1 cellular context compared by ENCODE assay signal in the genomic region with DNA sequence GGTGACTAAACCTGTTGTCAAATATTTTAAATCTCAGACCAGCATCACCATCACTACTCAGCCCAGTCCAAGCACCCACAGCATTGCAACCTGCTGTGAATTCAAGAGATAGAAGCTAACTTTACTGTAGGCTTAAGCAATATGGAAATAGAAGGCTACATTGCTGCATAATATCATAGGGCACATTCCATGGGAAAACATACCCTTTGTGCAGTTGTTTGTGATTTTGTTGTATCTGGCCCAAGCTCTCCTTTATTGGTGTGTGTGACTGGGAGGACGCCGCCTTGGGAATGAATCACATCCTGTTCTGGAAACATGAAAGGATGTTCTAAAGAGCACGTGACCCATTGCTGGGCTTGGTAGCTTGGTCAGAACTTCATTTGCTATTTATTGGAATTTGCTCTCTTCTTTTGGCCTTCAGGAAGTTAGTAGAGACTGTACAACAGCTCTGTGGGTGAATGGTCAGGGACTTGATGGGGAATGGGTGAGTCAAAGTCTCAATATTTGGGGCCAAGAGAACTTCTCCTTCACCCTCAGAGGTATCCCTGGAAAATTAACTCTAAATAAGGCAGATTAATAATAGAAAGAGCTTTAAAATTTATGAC.
TF ChIP-seq lines count a peak whose summit lies in the region.

No MANE protein-coding gene starts in this region.

TF ChIP-seq in HepG2, 621 proteins besides CTCF, POLR2A, EP300 and RAD21 (continued from another document and continues in another):
- TF ChIP-seq YEATS2 (CRISPR knock-in tag; IDR thresholded peaks at IDR 0.05; ENCODE audit: borderline replicate concordance) (no peak), PHF21A (CRISPR knock-in tag; IDR thresholded peaks at IDR 0.05) (peak; percentile 80), ZFX (CRISPR knock-in tag; IDR thresholded peaks at IDR 0.05; ENCODE audit: low read depth) (peak; percentile 52; the same call in 1 of the 2 replicates), IRX3 (CRISPR knock-in tag; IDR thresholded peaks at IDR 0.05; ENCODE audit: borderline replicate concordance, low read depth) (no peak), REXO4 (CRISPR knock-in tag; IDR thresholded peaks at IDR 0.05; ENCODE audit: borderline replicate concordance) (no peak), RAD51 (IDR thresholded peaks at IDR 0.05; ENCODE audit: borderline replicate concordance) (peak; percentile 95), SAFB2 (CRISPR knock-in tag; IDR thresholded peaks at IDR 0.05; ENCODE audit: borderline replicate concordance, low read depth) (no peak), ZNF670 (CRISPR knock-in tag; IDR thresholded peaks at IDR 0.05; ENCODE audit: borderline replicate concordance) (no peak), TEAD3 (CRISPR knock-in tag; optimal IDR thresholded peaks at IDR 0.05; ENCODE audit: borderline replicate concordance) (peak; percentile 96), ZNF101 (CRISPR knock-in tag; IDR thresholded peaks at IDR 0.05; ENCODE audit: borderline replicate concordance, low read depth) (no peak), TP53 (CRISPR knock-in tag; conservative IDR thresholded peaks at IDR 0.05) (0 out of 2 replicates have a peak, but pooled peaks have one; percentile 51), ZNF720 (CRISPR knock-in tag; IDR thresholded peaks at IDR 0.05) (no peak), HHEX (CRISPR knock-in tag; IDR thresholded peaks at IDR 0.05) (peak; percentile 65; the same call in 1 of the 2 replicates), NFRKB (IDR thresholded peaks at IDR 0.05) (no peak), HCFC1 (IDR thresholded peaks at IDR 0.05; ENCODE audit: low read depth, low read length) (no peak), ATF1 (CRISPR knock-in tag; IDR thresholded peaks at IDR 0.05) (no peak; the same call in 1 of the 2 replicates), XBP1 (CRISPR knock-in tag; IDR thresholded peaks at IDR 0.05) (no peak), ZNF468 (CRISPR knock-in tag; IDR thresholded peaks at IDR 0.05) (no peak), EEA1 (CRISPR knock-in tag; IDR thresholded peaks at IDR 0.05; ENCODE audit: borderline replicate concordance) (no peak), HOXD1 (CRISPR knock-in tag; IDR thresholded peaks at IDR 0.05) (no peak), ZEB1 (IDR thresholded peaks at IDR 0.05; ENCODE audit: insufficient replicate concordance, low read depth) (peak; percentile 13)
- TF ChIP-seq, protein P1, sequence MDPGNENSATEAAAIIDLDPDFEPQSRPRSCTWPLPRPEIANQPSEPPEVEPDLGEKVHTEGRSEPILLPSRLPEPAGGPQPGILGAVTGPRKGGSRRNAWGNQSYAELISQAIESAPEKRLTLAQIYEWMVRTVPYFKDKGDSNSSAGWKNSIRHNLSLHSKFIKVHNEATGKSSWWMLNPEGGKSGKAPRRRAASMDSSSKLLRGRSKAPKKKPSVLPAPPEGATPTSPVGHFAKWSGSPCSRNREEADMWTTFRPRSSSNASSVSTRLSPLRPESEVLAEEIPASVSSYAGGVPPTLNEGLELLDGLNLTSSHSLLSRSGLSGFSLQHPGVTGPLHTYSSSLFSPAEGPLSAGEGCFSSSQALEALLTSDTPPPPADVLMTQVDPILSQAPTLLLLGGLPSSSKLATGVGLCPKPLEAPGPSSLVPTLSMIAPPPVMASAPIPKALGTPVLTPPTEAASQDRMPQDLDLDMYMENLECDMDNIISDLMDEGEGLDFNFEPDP (CRISPR knock-in tag; conservative IDR thresholded peaks at IDR 0.05), result no peak
- TF ChIP-seq, protein P2, sequence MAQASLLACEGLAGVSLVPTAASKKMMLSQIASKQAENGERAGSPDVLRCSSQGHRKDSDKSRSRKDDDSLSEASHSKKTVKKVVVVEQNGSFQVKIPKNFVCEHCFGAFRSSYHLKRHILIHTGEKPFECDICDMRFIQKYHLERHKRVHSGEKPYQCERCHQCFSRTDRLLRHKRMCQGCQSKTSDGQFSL (CRISPR knock-in tag; IDR thresholded peaks at IDR 0.05), result no peak
- TF ChIP-seq, protein P3, sequence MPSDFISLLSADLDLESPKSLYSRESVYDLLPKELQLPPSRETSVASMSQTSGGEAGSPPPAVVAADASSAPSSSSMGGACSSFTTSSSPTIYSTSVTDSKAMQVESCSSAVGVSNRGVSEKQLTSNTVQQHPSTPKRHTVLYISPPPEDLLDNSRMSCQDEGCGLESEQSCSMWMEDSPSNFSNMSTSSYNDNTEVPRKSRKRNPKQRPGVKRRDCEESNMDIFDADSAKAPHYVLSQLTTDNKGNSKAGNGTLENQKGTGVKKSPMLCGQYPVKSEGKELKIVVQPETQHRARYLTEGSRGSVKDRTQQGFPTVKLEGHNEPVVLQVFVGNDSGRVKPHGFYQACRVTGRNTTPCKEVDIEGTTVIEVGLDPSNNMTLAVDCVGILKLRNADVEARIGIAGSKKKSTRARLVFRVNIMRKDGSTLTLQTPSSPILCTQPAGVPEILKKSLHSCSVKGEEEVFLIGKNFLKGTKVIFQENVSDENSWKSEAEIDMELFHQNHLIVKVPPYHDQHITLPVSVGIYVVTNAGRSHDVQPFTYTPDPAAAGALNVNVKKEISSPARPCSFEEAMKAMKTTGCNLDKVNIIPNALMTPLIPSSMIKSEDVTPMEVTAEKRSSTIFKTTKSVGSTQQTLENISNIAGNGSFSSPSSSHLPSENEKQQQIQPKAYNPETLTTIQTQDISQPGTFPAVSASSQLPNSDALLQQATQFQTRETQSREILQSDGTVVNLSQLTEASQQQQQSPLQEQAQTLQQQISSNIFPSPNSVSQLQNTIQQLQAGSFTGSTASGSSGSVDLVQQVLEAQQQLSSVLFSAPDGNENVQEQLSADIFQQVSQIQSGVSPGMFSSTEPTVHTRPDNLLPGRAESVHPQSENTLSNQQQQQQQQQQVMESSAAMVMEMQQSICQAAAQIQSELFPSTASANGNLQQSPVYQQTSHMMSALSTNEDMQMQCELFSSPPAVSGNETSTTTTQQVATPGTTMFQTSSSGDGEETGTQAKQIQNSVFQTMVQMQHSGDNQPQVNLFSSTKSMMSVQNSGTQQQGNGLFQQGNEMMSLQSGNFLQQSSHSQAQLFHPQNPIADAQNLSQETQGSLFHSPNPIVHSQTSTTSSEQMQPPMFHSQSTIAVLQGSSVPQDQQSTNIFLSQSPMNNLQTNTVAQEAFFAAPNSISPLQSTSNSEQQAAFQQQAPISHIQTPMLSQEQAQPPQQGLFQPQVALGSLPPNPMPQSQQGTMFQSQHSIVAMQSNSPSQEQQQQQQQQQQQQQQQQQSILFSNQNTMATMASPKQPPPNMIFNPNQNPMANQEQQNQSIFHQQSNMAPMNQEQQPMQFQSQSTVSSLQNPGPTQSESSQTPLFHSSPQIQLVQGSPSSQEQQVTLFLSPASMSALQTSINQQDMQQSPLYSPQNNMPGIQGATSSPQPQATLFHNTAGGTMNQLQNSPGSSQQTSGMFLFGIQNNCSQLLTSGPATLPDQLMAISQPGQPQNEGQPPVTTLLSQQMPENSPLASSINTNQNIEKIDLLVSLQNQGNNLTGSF (CRISPR knock-in tag; IDR thresholded peaks at IDR 0.05), result no peak
- TF ChIP-seq, protein P4, sequence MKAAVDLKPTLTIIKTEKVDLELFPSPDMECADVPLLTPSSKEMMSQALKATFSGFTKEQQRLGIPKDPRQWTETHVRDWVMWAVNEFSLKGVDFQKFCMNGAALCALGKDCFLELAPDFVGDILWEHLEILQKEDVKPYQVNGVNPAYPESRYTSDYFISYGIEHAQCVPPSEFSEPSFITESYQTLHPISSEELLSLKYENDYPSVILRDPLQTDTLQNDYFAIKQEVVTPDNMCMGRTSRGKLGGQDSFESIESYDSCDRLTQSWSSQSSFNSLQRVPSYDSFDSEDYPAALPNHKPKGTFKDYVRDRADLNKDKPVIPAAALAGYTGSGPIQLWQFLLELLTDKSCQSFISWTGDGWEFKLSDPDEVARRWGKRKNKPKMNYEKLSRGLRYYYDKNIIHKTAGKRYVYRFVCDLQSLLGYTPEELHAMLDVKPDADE (CRISPR knock-in tag; IDR thresholded peaks at IDR 0.05), result no peak
- TF ChIP-seq, protein P5, sequence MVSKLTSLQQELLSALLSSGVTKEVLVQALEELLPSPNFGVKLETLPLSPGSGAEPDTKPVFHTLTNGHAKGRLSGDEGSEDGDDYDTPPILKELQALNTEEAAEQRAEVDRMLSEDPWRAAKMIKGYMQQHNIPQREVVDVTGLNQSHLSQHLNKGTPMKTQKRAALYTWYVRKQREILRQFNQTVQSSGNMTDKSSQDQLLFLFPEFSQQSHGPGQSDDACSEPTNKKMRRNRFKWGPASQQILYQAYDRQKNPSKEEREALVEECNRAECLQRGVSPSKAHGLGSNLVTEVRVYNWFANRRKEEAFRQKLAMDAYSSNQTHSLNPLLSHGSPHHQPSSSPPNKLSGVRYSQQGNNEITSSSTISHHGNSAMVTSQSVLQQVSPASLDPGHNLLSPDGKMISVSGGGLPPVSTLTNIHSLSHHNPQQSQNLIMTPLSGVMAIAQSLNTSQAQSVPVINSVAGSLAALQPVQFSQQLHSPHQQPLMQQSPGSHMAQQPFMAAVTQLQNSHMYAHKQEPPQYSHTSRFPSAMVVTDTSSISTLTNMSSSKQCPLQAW (CRISPR knock-in tag; IDR thresholded peaks at IDR 0.05), result peak; percentile 87
- TF ChIP-seq, protein P6, sequence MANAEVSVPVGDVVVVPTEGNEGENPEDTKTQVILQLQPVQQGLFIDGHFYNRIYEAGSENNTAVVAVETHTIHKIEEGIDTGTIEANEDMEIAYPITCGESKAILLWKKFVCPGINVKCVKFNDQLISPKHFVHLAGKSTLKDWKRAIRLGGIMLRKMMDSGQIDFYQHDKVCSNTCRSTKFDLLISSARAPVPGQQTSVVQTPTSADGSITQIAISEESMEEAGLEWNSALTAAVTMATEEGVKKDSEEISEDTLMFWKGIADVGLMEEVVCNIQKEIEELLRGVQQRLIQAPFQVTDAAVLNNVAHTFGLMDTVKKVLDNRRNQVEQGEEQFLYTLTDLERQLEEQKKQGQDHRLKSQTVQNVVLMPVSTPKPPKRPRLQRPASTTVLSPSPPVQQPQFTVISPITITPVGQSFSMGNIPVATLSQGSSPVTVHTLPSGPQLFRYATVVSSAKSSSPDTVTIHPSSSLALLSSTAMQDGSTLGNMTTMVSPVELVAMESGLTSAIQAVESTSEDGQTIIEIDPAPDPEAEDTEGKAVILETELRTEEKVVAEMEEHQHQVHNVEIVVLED (CRISPR knock-in tag; IDR thresholded peaks at IDR 0.05; ENCODE audit: borderline replicate concordance), result 0 out of 2 replicates have a peak, but pooled peaks have one; percentile 16
- TF ChIP-seq, protein P7, sequence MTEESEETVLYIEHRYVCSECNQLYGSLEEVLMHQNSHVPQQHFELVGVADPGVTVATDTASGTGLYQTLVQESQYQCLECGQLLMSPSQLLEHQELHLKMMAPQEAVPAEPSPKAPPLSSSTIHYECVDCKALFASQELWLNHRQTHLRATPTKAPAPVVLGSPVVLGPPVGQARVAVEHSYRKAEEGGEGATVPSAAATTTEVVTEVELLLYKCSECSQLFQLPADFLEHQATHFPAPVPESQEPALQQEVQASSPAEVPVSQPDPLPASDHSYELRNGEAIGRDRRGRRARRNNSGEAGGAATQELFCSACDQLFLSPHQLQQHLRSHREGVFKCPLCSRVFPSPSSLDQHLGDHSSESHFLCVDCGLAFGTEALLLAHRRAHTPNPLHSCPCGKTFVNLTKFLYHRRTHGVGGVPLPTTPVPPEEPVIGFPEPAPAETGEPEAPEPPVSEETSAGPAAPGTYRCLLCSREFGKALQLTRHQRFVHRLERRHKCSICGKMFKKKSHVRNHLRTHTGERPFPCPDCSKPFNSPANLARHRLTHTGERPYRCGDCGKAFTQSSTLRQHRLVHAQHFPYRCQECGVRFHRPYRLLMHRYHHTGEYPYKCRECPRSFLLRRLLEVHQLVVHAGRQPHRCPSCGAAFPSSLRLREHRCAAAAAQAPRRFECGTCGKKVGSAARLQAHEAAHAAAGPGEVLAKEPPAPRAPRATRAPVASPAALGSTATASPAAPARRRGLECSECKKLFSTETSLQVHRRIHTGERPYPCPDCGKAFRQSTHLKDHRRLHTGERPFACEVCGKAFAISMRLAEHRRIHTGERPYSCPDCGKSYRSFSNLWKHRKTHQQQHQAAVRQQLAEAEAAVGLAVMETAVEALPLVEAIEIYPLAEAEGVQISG (CRISPR knock-in tag; IDR thresholded peaks at IDR 0.05), result peak; percentile 32
- TF ChIP-seq, protein P8, sequence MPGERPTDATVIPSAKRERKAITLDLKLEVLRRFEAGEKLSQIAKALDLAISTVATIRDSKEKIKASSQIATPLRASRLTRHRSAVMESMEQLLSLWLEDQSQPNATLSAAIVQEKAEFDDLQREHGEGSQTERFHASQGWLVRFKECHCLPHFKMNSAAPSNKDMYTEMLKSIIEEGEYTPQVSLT (CRISPR knock-in tag; IDR thresholded peaks at IDR 0.05; ENCODE audit: borderline replicate concordance, low read depth), result no peak
- TF ChIP-seq, protein P9, sequence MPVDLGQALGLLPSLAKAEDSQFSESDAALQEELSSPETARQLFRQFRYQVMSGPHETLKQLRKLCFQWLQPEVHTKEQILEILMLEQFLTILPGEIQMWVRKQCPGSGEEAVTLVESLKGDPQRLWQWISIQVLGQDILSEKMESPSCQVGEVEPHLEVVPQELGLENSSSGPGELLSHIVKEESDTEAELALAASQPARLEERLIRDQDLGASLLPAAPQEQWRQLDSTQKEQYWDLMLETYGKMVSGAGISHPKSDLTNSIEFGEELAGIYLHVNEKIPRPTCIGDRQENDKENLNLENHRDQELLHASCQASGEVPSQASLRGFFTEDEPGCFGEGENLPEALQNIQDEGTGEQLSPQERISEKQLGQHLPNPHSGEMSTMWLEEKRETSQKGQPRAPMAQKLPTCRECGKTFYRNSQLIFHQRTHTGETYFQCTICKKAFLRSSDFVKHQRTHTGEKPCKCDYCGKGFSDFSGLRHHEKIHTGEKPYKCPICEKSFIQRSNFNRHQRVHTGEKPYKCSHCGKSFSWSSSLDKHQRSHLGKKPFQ (CRISPR knock-in tag; IDR thresholded peaks at IDR 0.05; ENCODE audit: insufficient replicate concordance), result peak; percentile 69
- TF ChIP-seq, protein P10, sequence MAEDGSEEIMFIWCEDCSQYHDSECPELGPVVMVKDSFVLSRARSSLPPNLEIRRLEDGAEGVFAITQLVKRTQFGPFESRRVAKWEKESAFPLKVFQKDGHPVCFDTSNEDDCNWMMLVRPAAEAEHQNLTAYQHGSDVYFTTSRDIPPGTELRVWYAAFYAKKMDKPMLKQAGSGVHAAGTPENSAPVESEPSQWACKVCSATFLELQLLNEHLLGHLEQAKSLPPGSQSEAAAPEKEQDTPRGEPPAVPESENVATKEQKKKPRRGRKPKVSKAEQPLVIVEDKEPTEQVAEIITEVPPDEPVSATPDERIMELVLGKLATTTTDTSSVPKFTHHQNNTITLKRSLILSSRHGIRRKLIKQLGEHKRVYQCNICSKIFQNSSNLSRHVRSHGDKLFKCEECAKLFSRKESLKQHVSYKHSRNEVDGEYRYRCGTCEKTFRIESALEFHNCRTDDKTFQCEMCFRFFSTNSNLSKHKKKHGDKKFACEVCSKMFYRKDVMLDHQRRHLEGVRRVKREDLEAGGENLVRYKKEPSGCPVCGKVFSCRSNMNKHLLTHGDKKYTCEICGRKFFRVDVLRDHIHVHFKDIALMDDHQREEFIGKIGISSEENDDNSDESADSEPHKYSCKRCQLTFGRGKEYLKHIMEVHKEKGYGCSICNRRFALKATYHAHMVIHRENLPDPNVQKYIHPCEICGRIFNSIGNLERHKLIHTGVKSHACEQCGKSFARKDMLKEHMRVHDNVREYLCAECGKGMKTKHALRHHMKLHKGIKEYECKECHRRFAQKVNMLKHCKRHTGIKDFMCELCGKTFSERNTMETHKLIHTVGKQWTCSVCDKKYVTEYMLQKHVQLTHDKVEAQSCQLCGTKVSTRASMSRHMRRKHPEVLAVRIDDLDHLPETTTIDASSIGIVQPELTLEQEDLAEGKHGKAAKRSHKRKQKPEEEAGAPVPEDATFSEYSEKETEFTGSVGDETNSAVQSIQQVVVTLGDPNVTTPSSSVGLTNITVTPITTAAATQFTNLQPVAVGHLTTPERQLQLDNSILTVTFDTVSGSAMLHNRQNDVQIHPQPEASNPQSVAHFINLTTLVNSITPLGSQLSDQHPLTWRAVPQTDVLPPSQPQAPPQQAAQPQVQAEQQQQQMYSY (CRISPR knock-in tag; IDR thresholded peaks at IDR 0.05), result no peak
